In genomic region chr16:31132979-31133599, GRCh38 we compare ENCODE assay signal across 23 cellular contexts. TPM values are rescaled to one million over a fixed set of nuclear protein-coding genes. Genes with fewer than 3 reads are reported as not detected.
A peak's percentile ranks its signal among the peaks of the same experiment; 100 is the strongest.
DNase-seq lines count a peak whose midpoint lies in the region; ATAC-seq and TF ChIP-seq lines count a peak whose summit lies in the region.
"Had no signal": no experiment of that assay in that cellular context is flagged by ENCODE, and none has a peak within 500 bp of the region (broad histone marks: within the 10 kb centered on the region; RNA-seq: fewer than 3 reads in every experiment).

No MANE protein-coding gene starts in this region.

- no peaks in the 10 kb centered on the region for H3K27me3 Mint-ChIP-seq in MCF 10A (ENCODE audit: insufficient read depth, unreplicated experiment)
- peaks cover 12% of the 10 kb centered on the region for H3K27me3 Mint-ChIP-seq in neural crest cell (ENCODE audit: low read depth)
- H3K27me3 Mint-ChIP-seq: activated naive CD8-positive, alpha-beta T cell treated with anti-CD3 and anti-CD28 coated beads for 36 hours; activated T-cell treated with anti-CD3 and anti-CD28 coated beads, Interleukin-2, amount 50 U/mL, for 24 hours had no signal

- H3K4me1 Mint-ChIP-seq in MCF 10A (ENCODE audit: insufficient read depth, unreplicated experiment) (peaks cover 21% of the 10 kb centered on the region), neural crest cell (peaks cover 21% of the 10 kb centered on the region)
- H3K4me1 Mint-ChIP-seq: activated naive CD8-positive, alpha-beta T cell treated with anti-CD3 and anti-CD28 coated beads for 36 hours had no signal

- WGBS in mammary epithelial cell (ENCODE audit: low coverage, missing lambda C conversion rate) = 100% methylated on average over 2 of the region's 7 CpGs

- H3K9me3 ChIP-seq in mammary epithelial cell (replicated peaks; ENCODE audit: insufficient read depth, low read length) = no peaks in the 10 kb centered on the region
- H3K9me3 ChIP-seq: thoracic aorta had no signal

- H3K36me3 ChIP-seq in mammary epithelial cell (ENCODE audit: insufficient read depth, low read length) = peaks cover 4% of the 10 kb centered on the region

- BruUV-seq in MCF 10A (replicated peaks; lab: Mats Ljungman, UMichigan) = no TSS peak
- BruUV-seq in mammary epithelial cell (replicated peaks; lab: Mats Ljungman, UMichigan) = no TSS peak

- no peak overlapping the region for H3K27ac ChIP-seq in mammary epithelial cell (ENCODE audit: insufficient read depth, low read depth, low read length)
- peak overlapping the region; percentile 96 for H3K27ac ChIP-seq in epithelial cell of prostate
- H3K27ac ChIP-seq: thoracic aorta had no signal

- intact Hi-C loops in MCF 10A (cut with micrococcal nuclease) = no loop called here
- intact Hi-C loops in mammary epithelial cell (cut with micrococcal nuclease) = no loop called here

- CTCF ChIA-PET in MCF 10A (lab: Yijun Ruan, JAX) = interaction anchor here (1.1 kb wide), 1 partner anchor 9 kb away, joined by 3 read pairs; no protein-coding TSS in a partner anchor
- CTCF ChIA-PET in mammary epithelial cell (lab: Charles Lee; ENCODE audit: low non-redundant PET) = no interaction called here

- H3K4me2 ChIP-seq in mammary epithelial cell (ENCODE audit: insufficient read depth, low read depth, low read length) = no peak overlapping the region

- peaks cover 19% of the 10 kb centered on the region for H3K36me3 Mint-ChIP-seq in MCF 10A (ENCODE audit: insufficient read depth, unreplicated experiment)
- H3K36me3 Mint-ChIP-seq in neural crest cell (ENCODE audit: low read depth) = no peaks in the 10 kb centered on the region

- no peaks in the 10 kb centered on the region for H3K27me3 ChIP-seq in mammary epithelial cell (ENCODE audit: insufficient read depth, low read length)

- dilution Hi-C loops in mammary epithelial cell (cut with HindIII; ENCODE audit: low sequenced_read_pairs) = no loop called here

- ATAC-seq in GM19023 (IDR thresholded peaks at IDR 0.05; ENCODE audit: unreplicated experiment) (no peak), HG03469 (IDR thresholded peaks at IDR 0.05; ENCODE audit: unreplicated experiment) (no peak), HG02840 (IDR thresholded peaks at IDR 0.05; ENCODE audit: low FRiP score, unreplicated experiment) (no peak)
- ATAC-seq: left lobe of liver had no signal

- no peaks in the 10 kb centered on the region for H3K9me3 Mint-ChIP-seq in MCF 10A (ENCODE audit: unreplicated experiment)
- no peaks in the 10 kb centered on the region for H3K9me3 Mint-ChIP-seq in neural crest cell
- H3K9me3 Mint-ChIP-seq: activated naive CD8-positive, alpha-beta T cell treated with anti-CD3 and anti-CD28 coated beads for 36 hours; activated T-cell treated with anti-CD3 and anti-CD28 coated beads, Interleukin-2, amount 50 U/mL, for 24 hours had no signal

- DNase-seq in MCF 10A (ENCODE audit: unreplicated experiment) (no peak), mammary epithelial cell (no peak), epithelial cell of prostate (ENCODE audit: low read depth, low spot score) (no peak), neural crest cell (ENCODE audit: low read depth, low spot score) (no peak), NCI-H1048 (lab: John Stamatoyannopoulos, UW) (no peak)
- DNase-seq: 8988T; activated CD4-positive, alpha-beta T cell treated with anti-CD3 and anti-CD28 coated beads, Interleukin-2, amount 50 U/mL, for 4 hours; activated naive CD8-positive, alpha-beta T cell treated with anti-CD3 and anti-CD28 coated beads for 36 hours; activated T-cell treated with anti-CD3 and anti-CD28 coated beads, Interleukin-2, amount 50 U/mL, for 24 hours; DMS79; effector CD8-positive, alpha-beta T cell; HCEC 1CT; Karpas-422; NCI-H1105 treated with DMSO at 0.1 percent for 48 hours; NCI-H82; RPMI8226 had no signal

- in situ Hi-C loops in mammary epithelial cell (cut with MboI; ENCODE audit: low sequenced_read_pairs in 2 of 2) = loop anchor here in 1 of 2 donors (25.0 kb wide), 1 partner anchor 146 kb away; the partner anchor contains the start of gene HSD3B7

- H2AFZ ChIP-seq in mammary epithelial cell (ENCODE audit: low read depth, low read length) = no peak overlapping the region

- H3K9ac ChIP-seq in mammary epithelial cell (ENCODE audit: insufficient read depth, low read length) = no peak overlapping the region

- H4K20me1 ChIP-seq in mammary epithelial cell (ENCODE audit: insufficient read depth, low read length) = no peaks in the 10 kb centered on the region

- no peak for TF ChIP-seq CTCF in MCF 10A (IDR thresholded peaks at IDR 0.05; ENCODE audit: unreplicated experiment)
- TF ChIP-seq CTCF in mammary epithelial cell (conservative IDR thresholded peaks at IDR 0.05 in 1 of 2, IDR thresholded peaks at IDR 0.05 in 1 of 2; ENCODE audit: extremely low read depth in 1 of 2, insufficient read depth in 1 of 2, low read depth in 1 of 2, low read length in 2 of 2) = no peak
- TF ChIP-seq CTCF in neural crest cell (conservative IDR thresholded peaks at IDR 0.05) = no peak

- peak overlapping the region in 1 of 3 experiments; percentile 4 for H3K4me3 ChIP-seq in mammary epithelial cell (replicated peaks in 1 of 3; ENCODE audit: insufficient read depth in 1 of 3, low read depth in 2 of 3, low read length in 3 of 3)
- H3K4me3 ChIP-seq: thoracic aorta had no signal

- H3K4me1 ChIP-seq in mammary epithelial cell (ENCODE audit: insufficient read depth, low read length) = peaks cover 66% of the 10 kb centered on the region

- H3K79me2 ChIP-seq in mammary epithelial cell (ENCODE audit: insufficient read depth, low read length) = peaks cover 31% of the 10 kb centered on the region

- H3K27ac Mint-ChIP-seq in MCF 10A (ENCODE audit: low read depth, unreplicated experiment) (no peak overlapping the region), neural crest cell (ENCODE audit: unreplicated experiment) (peak overlapping the region; percentile 7)
- H3K27ac Mint-ChIP-seq: activated naive CD8-positive, alpha-beta T cell treated with anti-CD3 and anti-CD28 coated beads for 36 hours had no signal

- POLR2A ChIA-PET in MCF 10A (lab: Yijun Ruan, JAX) = interaction anchor here (1.0 to 12.0 kb wide), 3 partner anchors 10 to 47 kb away, joined by 3 to 201 read pairs (median 20); partner anchors contain the start of genes FUS and KAT8

- H3K4me3 Mint-ChIP-seq in MCF 10A (ENCODE audit: unreplicated experiment) (peak overlapping the region; percentile 85), neural crest cell (no peak overlapping the region)
- H3K4me3 Mint-ChIP-seq: activated naive CD8-positive, alpha-beta T cell treated with anti-CD3 and anti-CD28 coated beads for 36 hours; activated T-cell treated with anti-CD3 and anti-CD28 coated beads, Interleukin-2, amount 50 U/mL, for 24 hours had no signal

RNA-seq across cellular contexts. Expression of gene PRSS8, which starts 2.4 kb away (rescaled TPM):
- total RNA-seq in MCF 10A (2022) = 24.6 and 32.6 TPM in 2 replicates
- total RNA-seq in mammary epithelial cell = 10 to 100 TPM; 43.7 to 69.4 TPM
- polyA plus RNA-seq in mammary epithelial cell = 66.3 TPM
- polyA minus RNA-seq in mammary epithelial cell = 52.7 TPM
- total RNA-seq in neural crest cell = not detected in 2 replicates
- total RNA-seq: activated naive CD8-positive, alpha-beta T cell treated with anti-CD3 and anti-CD28 coated beads for 36 hours; pulmonary artery endothelial cell; thoracic aorta had no signal
- polyA plus RNA-seq: BJ had no signal

RNA-seq across cellular contexts. Expression of gene KAT8, which starts 15.6 kb away (rescaled TPM):
- total RNA-seq in MCF 10A (2022) = 42.0 and 45.8 TPM in 2 replicates
- 10 to 100 TPM; 22.7 to 34.0 TPM for total RNA-seq in mammary epithelial cell
- 23.1 TPM for polyA plus RNA-seq in mammary epithelial cell
- 17.5 TPM for polyA minus RNA-seq in mammary epithelial cell
- 72.6 and 76.9 TPM in 2 replicates for total RNA-seq in neural crest cell

RNA-seq across cellular contexts. Expression of gene PRSS36, which starts 16.8 kb away (rescaled TPM):
- 0.49 and 1.0 TPM in 2 replicates for total RNA-seq in MCF 10A (2022)
- under 1 TPM; under 0.01 to 0.35 TPM for total RNA-seq in mammary epithelial cell
- polyA plus RNA-seq in mammary epithelial cell = 0.54 TPM
- not detected for polyA minus RNA-seq in mammary epithelial cell
- 0.68 and 1.1 TPM in 2 replicates for total RNA-seq in neural crest cell

RNA-seq across cellular contexts. Expression of gene BCKDK, which starts 24.9 kb away (rescaled TPM):
- total RNA-seq in MCF 10A (2022) = 31.7 and 41.0 TPM in 2 replicates
- total RNA-seq in mammary epithelial cell = 10 to 100 TPM; 26.3 to 47.8 TPM
- 52.1 TPM for polyA plus RNA-seq in mammary epithelial cell
- polyA minus RNA-seq in mammary epithelial cell = 48.5 TPM
- total RNA-seq in neural crest cell = 42.4 and 43.5 TPM in 2 replicates

RNA-seq across cellular contexts. Expression of gene VKORC1, which starts 38.5 kb away (rescaled TPM):
- 64.7 and 66.3 TPM in 2 replicates for total RNA-seq in MCF 10A (2022)
- total RNA-seq in mammary epithelial cell = 10 to 100 TPM; 45.7 to 65.0 TPM
- 210 TPM for polyA plus RNA-seq in mammary epithelial cell
- polyA minus RNA-seq in mammary epithelial cell = 62.7 TPM
- total RNA-seq in neural crest cell = 62.4 and 70.1 TPM in 2 replicates

Comparison
In these comparisons a context has a peak if more than half of its experiments do, and no peak if none do; other contexts are left out.
1. RNA of gene PRSS8, which starts 2.4 kb away (total RNA-seq): 43.7 to 69.4 TPM in mammary epithelial cell and 24.6 to 32.6 TPM in MCF 10A; not detected in neural crest cell; every median in the first group is over 10 times any median in the second.